In genomic region chr1:25744636-25745425, GRCh38 we compare ENCODE assay signal across 11 cellular contexts. TPM values are rescaled to one million over a fixed set of nuclear protein-coding genes. Genes with fewer than 3 reads are reported as not detected.
DNase-seq lines count a peak whose midpoint lies in the region; ATAC-seq and TF ChIP-seq lines count a peak whose summit lies in the region.
"Had no signal": no experiment of that assay in that cellular context is flagged by ENCODE, and none has a peak within 500 bp of the region (broad histone marks: within the 10 kb centered on the region; RNA-seq: fewer than 3 reads in every experiment).

No MANE protein-coding gene starts in this region.

- H3K4me3 Mint-ChIP-seq in endodermal cell (no peak overlapping the region), osteocyte (ENCODE audit: unreplicated experiment) (no peak overlapping the region)
- H3K4me3 Mint-ChIP-seq: immature natural killer cell, nephron progenitor cell had no signal

- TF ChIP-seq POLR2A in vagina (IDR thresholded peaks at IDR 0.05): no peak

- H3K9me3 ChIP-seq in heart right ventricle (no peaks in the 10 kb centered on the region), endodermal cell (ENCODE audit: control insufficient read depth, low read length) (no peaks in the 10 kb centered on the region), vagina (no peaks in the 10 kb centered on the region)

- H3K9me3 Mint-ChIP-seq in endodermal cell (no peaks in the 10 kb centered on the region), osteocyte (ENCODE audit: unreplicated experiment) (no peaks in the 10 kb centered on the region)
- H3K9me3 Mint-ChIP-seq: immature natural killer cell, nephron progenitor cell had no signal

- H3K4me1 Mint-ChIP-seq in endodermal cell (peaks cover 30% of the 10 kb centered on the region), osteocyte (ENCODE audit: unreplicated experiment) (peaks cover 46% of the 10 kb centered on the region)
- H3K4me1 Mint-ChIP-seq: immature natural killer cell had no signal

- H3K27me3 Mint-ChIP-seq in endodermal cell (ENCODE audit: insufficient read depth) (no peaks in the 10 kb centered on the region), osteocyte (ENCODE audit: unreplicated experiment) (peaks cover 12% of the 10 kb centered on the region)

- H3K4me3 ChIP-seq in heart right ventricle: no peak overlapping the region
- no peak overlapping the region for H3K4me3 ChIP-seq in endodermal cell (ENCODE audit: low read length)
- H3K4me3 ChIP-seq in vagina: no peak overlapping the region

- H3K27me3 ChIP-seq in heart right ventricle: no peaks in the 10 kb centered on the region
- no peaks in the 10 kb centered on the region for H3K27me3 ChIP-seq in endodermal cell (ENCODE audit: control insufficient read depth, insufficient read depth, low read length, poor library complexity, severe bottlenecking)
- H3K27me3 ChIP-seq in vagina: no peaks in the 10 kb centered on the region

- TF ChIP-seq CTCF in heart right ventricle (IDR thresholded peaks at IDR 0.05) (no peak), endodermal cell (conservative IDR thresholded peaks at IDR 0.05) (no peak), osteocyte (IDR thresholded peaks at IDR 0.05) (no peak), vagina (IDR thresholded peaks at IDR 0.05) (no peak)

- intact Hi-C loops in heart right ventricle (cut with DNase I) (loop anchor here in 8 of 10 donors (2.0 to 10.0 kb wide), 10 partner anchors 37 to 136 kb away; partner anchors contain the start of gene MAN1C1 (in 4 of the 8)), left cardiac atrium (cut with DNase I) (loop anchor here in 1 of 2 donors (2.0 to 5.0 kb wide), 2 partner anchors 48 to 128 kb away; partner anchors contain the start of gene MAN1C1), vagina (cut with DNase I) (loop anchor here (2.0 to 5.0 kb wide), 2 partner anchors 50 to 128 kb away; partner anchors contain the start of gene MAN1C1)

- H3K27ac ChIP-seq in heart right ventricle: peak overlapping the region; percentile 69 to 95 (median 90)
- no peak overlapping the region for H3K27ac ChIP-seq in endodermal cell (ENCODE audit: low read depth, low read length)
- peak overlapping the region; percentile 90 for H3K27ac ChIP-seq in vagina

- H3K36me3 Mint-ChIP-seq in endodermal cell (ENCODE audit: low read depth) (no peaks in the 10 kb centered on the region), osteocyte (ENCODE audit: unreplicated experiment) (peaks cover 8% of the 10 kb centered on the region)
- H3K36me3 Mint-ChIP-seq: immature natural killer cell had no signal

- DNase-seq in heart right ventricle (no peak), left cardiac atrium (no peak), endodermal cell (no peak), osteocyte (ENCODE audit: extremely low spot score, unreplicated experiment) (no peak), vagina (ENCODE audit: extremely low spot score in 2 of 2) (no peak), midbrain (lab: John Stamatoyannopoulos, UW) (no peak)
- DNase-seq: immature natural killer cell, NCI-H1930 had no signal

- peaks cover 12 to 47% (median 33%) of the 10 kb centered on the region in 9 donors for H3K4me1 ChIP-seq in heart right ventricle
- H3K4me1 ChIP-seq in endodermal cell (ENCODE audit: control insufficient read depth, insufficient read depth, low read length): peaks cover 10% of the 10 kb centered on the region
- H3K4me1 ChIP-seq in vagina: peaks cover 59% of the 10 kb centered on the region

- no peak for ATAC-seq in heart right ventricle
- no peak for ATAC-seq in left cardiac atrium
- ATAC-seq in GM19397 (IDR thresholded peaks at IDR 0.05; ENCODE audit: unreplicated experiment): no peak
- no peak for ATAC-seq in GM21423 (IDR thresholded peaks at IDR 0.05; ENCODE audit: unreplicated experiment)

- no peak overlapping the region for H3K9ac ChIP-seq in endodermal cell (ENCODE audit: extremely low read depth, low read length, poor library complexity, severe bottlenecking)

- H3K36me3 ChIP-seq in heart right ventricle (peaks cover 0 to 9% (median 0%) of the 10 kb centered on the region in 9 donors), endodermal cell (ENCODE audit: control insufficient read depth, insufficient read depth, low read length) (no peaks in the 10 kb centered on the region), vagina (no peaks in the 10 kb centered on the region)

- 80 to 86% methylated on average over 8 of the region's 8 CpGs for WGBS in heart right ventricle, 2 donors
- 96 to 98% methylated on average over 5 to 8 of the region's 8 CpGs for WGBS in endodermal cell (ENCODE audit: insufficient coverage in 1 of 2, insufficient read length in 1 of 2), 2 experiments

- H3K27ac Mint-ChIP-seq in endodermal cell: peak overlapping the region; percentile 31
- H3K27ac Mint-ChIP-seq in osteocyte (ENCODE audit: unreplicated experiment): peak overlapping the region; percentile 85
- H3K27ac Mint-ChIP-seq: immature natural killer cell, nephron progenitor cell had no signal

RNA-seq across cellular contexts. Expression of gene SELENON, which starts 55.2 kb away (rescaled TPM):
- 10 to 100 TPM; 32.5 to 75.1 (median 47.9) TPM for total RNA-seq in heart right ventricle
- polyA plus RNA-seq in heart right ventricle: 10 to 100 TPM; 36.4 to 37.2 TPM
- total RNA-seq in left cardiac atrium: 10 to 100 TPM; 43.9 to 50.7 TPM
- 10 to 100 TPM; 91.2 to 93.3 TPM for total RNA-seq in endodermal cell
- 127 TPM for polyA plus RNA-seq in endodermal cell (2013, experiment 1 of 2)
- 114 TPM for polyA plus RNA-seq in endodermal cell (2013, experiment 2 of 2)
- total RNA-seq in osteocyte: 126 and 129 TPM in 2 replicates
- 39.0 TPM for total RNA-seq in vagina
